8 cellular contexts compared by ENCODE assay signal in genomic region chr10:72334832-72335393, GRCh38. TPM values are rescaled to one million over a fixed set of nuclear protein-coding genes. Genes with fewer than 3 reads are reported as not detected.
A peak's percentile ranks its signal among the peaks of the same experiment; 100 is the strongest.
DNase-seq lines count a peak whose midpoint lies in the region; ATAC-seq and TF ChIP-seq lines count a peak whose summit lies in the region.

No MANE protein-coding gene starts in this region.

- ATAC-seq in HG03354 (IDR thresholded peaks at IDR 0.05; ENCODE audit: poor library complexity, severe bottlenecking, unreplicated experiment), result peak; percentile 70
- ATAC-seq in T-helper 17 cell, result peak; percentile 77

- H3K4me1 Mint-ChIP-seq in T-helper 17 cell, result peaks cover 49% of the 10 kb centered on the region

- H3K27ac Mint-ChIP-seq in T-helper 17 cell, result peak overlapping the region; percentile 97

- CTCF ChIA-PET in HEK293T (lab: Yijun Ruan, JAX), result no interaction called here

- no peak for TF ChIP-seq CTCF in astrocyte of the cerebellum (IDR thresholded peaks at IDR 0.05; ENCODE audit: low read depth, low read length, missing control alignments)

- DNase-seq in NCI-H2227 (lab: John Stamatoyannopoulos, UW; ENCODE audit: unreplicated experiment), result peak; percentile 44
- DNase-seq in NCI-H2227 treated with DMSO at 0.1 percent for 48 hours (lab: John Stamatoyannopoulos, UW), result no peak
- DNase-seq in T-helper 17 cell, result peak; percentile 66 to 83 (median 78)
- DNase-seq in astrocyte of the cerebellum (ENCODE audit: low read depth), result peak; percentile 99
- DNase-seq in islet precursor cell, result peak; percentile 53
- peak; percentile 76 to 88 (median 76) for DNase-seq in stimulated activated CD4-positive, alpha-beta T cell treated with anti-CD3 and anti-CD28 coated beads, Interleukin-12 subunit alpha, Interleukin-12 subunit beta, amount 100 ng/mL, for 48 hours (ENCODE audit: low read depth in 2 of 3, low spot score in 1 of 3)
- no peak for DNase-seq in HEK293T (ENCODE audit: extremely low spot score)

- peak overlapping the region; percentile 77 for H3K4me3 Mint-ChIP-seq in T-helper 17 cell

- POLR2A ChIA-PET in HEK293T (lab: Yijun Ruan, JAX), result interaction anchor here (1.0 to 22.3 kb wide), 2 partner anchors 19 to 57 kb away, joined by 4 to 517 read pairs; partner anchors contain the start of gene DDIT4

- no peaks in the 10 kb centered on the region for H3K9me3 ChIP-seq in T-helper 17 cell (ENCODE audit: control insufficient read depth, low read length, poor library complexity, severe bottlenecking)

- in situ Hi-C loops in astrocyte of the cerebellum (cut with HindIII; ENCODE audit: low sequenced_read_pairs), result no loop called here

- H3K27me3 Mint-ChIP-seq in T-helper 17 cell, result no peaks in the 10 kb centered on the region

- no peak overlapping the region for H3K4me3 ChIP-seq in astrocyte of the cerebellum (ENCODE audit: low read depth, low read length)

- peaks cover 2% of the 10 kb centered on the region for H3K36me3 Mint-ChIP-seq in T-helper 17 cell (ENCODE audit: low read depth)

TF ChIP-seq in HEK293T, 16 proteins besides CTCF, POLR2A, EP300 and RAD21:
- TF ChIP-seq ARNT (IDR thresholded peaks at IDR 0.05) (no peak), BHLHE40 (IDR thresholded peaks at IDR 0.05; ENCODE audit: borderline replicate concordance) (no peak), FOXM1 (IDR thresholded peaks at IDR 0.05; ENCODE audit: borderline replicate concordance) (no peak), NFRKB (IDR thresholded peaks at IDR 0.05) (no peak), CTBP1 (IDR thresholded peaks at IDR 0.05; ENCODE audit: borderline replicate concordance) (no peak), HDGF (IDR thresholded peaks at IDR 0.05; ENCODE audit: borderline replicate concordance) (no peak), L3MBTL2 (conservative IDR thresholded peaks at IDR 0.05) (no peak), ZNF384 (IDR thresholded peaks at IDR 0.05) (no peak), ELF4 (IDR thresholded peaks at IDR 0.05) (no peak), SUZ12 (IDR thresholded peaks at IDR 0.05) (no peak), FOXA1 (IDR thresholded peaks at IDR 0.05) (no peak), FOXK2 (IDR thresholded peaks at IDR 0.05) (no peak), TARDBP (IDR thresholded peaks at IDR 0.05) (no peak), PKNOX1 (IDR thresholded peaks at IDR 0.05) (no peak), LEF1 (IDR thresholded peaks at IDR 0.05; ENCODE audit: borderline replicate concordance) (no peak), SP1 (IDR thresholded peaks at IDR 0.05) (no peak)

RNA-seq across cellular contexts. Expression of gene DNAJB12, which starts 19.8 kb away (rescaled TPM):
- 10 to 100 TPM; 32.7 to 42.9 TPM for total RNA-seq in T-helper 17 cell

Comparison
In these comparisons a context has a peak if more than half of its experiments do, and no peak if none do; other contexts are left out.
1. DNase-seq: peak in NCI-H2227 (single experiment), T-helper 17 cell (3 of 3), astrocyte of the cerebellum (single experiment), islet precursor cell (single experiment) and stimulated activated CD4-positive, alpha-beta T cell treated with anti-CD3 and anti-CD28 coated beads, Interleukin-12 subunit alpha, Interleukin-12 subunit beta, amount 100 ng/mL, for 48 hours (3 of 3); none in NCI-H2227 treated with DMSO at 0.1 percent for 48 hours (single experiment) and HEK293T (single experiment).